1 cellular context compared by ENCODE assay signal in genomic region chr12:56280849-56281248, GRCh38.
TF ChIP-seq lines count a peak whose summit lies in the region.

No MANE protein-coding gene starts in this region.

TF ChIP-seq in liver, 16 proteins besides CTCF, POLR2A, EP300 and RAD21:
- TF ChIP-seq NR2F2 (IDR thresholded peaks at IDR 0.05) (no peak), HNF4G (IDR thresholded peaks at IDR 0.05) (no peak), FOXA2 (IDR thresholded peaks at IDR 0.05) (peak; percentile 51), SP1 (IDR thresholded peaks at IDR 0.05) (peak; percentile 52), YY1 (IDR thresholded peaks at IDR 0.05) (peak; percentile 44), EGR1 (IDR thresholded peaks at IDR 0.05; ENCODE audit: low read depth in 2 of 2) (no peak), MAX (IDR thresholded peaks at IDR 0.05) (no peak), RXRA (IDR thresholded peaks at IDR 0.05) (peak; percentile 87 to 90), FOXA1 (IDR thresholded peaks at IDR 0.05) (no peak), HNF4A (conservative IDR thresholded peaks at IDR 0.05) (peak; percentile 68 to 77), REST (IDR thresholded peaks at IDR 0.05) (no peak), ATF3 (IDR thresholded peaks at IDR 0.05) (peak; percentile 66), JUND (IDR thresholded peaks at IDR 0.05) (peak; percentile 42 to 70), TAF1 (conservative IDR thresholded peaks at IDR 0.05) (no peak), GABPA (IDR thresholded peaks at IDR 0.05 in 1 of 2, conservative IDR thresholded peaks at IDR 0.05 in 1 of 2) (peak in 1 of 2 donors; percentile 32)
- TF ChIP-seq, protein P1, sequence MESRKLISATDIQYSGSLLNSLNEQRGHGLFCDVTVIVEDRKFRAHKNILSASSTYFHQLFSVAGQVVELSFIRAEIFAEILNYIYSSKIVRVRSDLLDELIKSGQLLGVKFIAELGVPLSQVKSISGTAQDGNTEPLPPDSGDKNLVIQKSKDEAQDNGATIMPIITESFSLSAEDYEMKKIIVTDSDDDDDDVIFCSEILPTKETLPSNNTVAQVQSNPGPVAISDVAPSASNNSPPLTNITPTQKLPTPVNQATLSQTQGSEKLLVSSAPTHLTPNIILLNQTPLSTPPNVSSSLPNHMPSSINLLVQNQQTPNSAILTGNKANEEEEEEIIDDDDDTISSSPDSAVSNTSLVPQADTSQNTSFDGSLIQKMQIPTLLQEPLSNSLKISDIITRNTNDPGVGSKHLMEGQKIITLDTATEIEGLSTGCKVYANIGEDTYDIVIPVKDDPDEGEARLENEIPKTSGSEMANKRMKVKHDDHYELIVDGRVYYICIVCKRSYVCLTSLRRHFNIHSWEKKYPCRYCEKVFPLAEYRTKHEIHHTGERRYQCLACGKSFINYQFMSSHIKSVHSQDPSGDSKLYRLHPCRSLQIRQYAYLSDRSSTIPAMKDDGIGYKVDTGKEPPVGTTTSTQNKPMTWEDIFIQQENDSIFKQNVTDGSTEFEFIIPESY (IDR thresholded peaks at IDR 0.05) = peak; percentile 48
